In genomic region chr2:219483451-219484342, GRCh38 we compare ENCODE assay signal across 13 cellular contexts. TPM values are rescaled to one million over a fixed set of nuclear protein-coding genes. Genes with fewer than 3 reads are reported as not detected.
DNase-seq lines count a peak whose midpoint lies in the region; ATAC-seq, FAIRE-seq and TF ChIP-seq lines count a peak whose summit lies in the region.
"Had no signal": no experiment of that assay in that cellular context is flagged by ENCODE, and none has a peak within 500 bp of the region (broad histone marks: within the 10 kb centered on the region; RNA-seq: fewer than 3 reads in every experiment).

No MANE protein-coding gene starts in this region.

- H3K27ac Mint-ChIP-seq in CD4-positive, CD25-positive, alpha-beta regulatory T cell = no peak overlapping the region
- H3K27ac Mint-ChIP-seq: HFFc6 had no signal

- no peak for DNase-seq in CD4-positive, CD25-positive, alpha-beta regulatory T cell
- DNase-seq in foreskin keratinocyte (no peak), pancreas (peak in 3 of 6 donors; percentile 31 to 78 (median 59)), head of caudate nucleus (no peak)
- DNase-seq in activated CD4-positive, alpha-beta T cell treated with anti-CD3 and anti-CD28 coated beads, Interleukin-2, amount 50 U/mL, for 1 hour = no peak
- DNase-seq in stimulated activated naive CD4-positive, alpha-beta T cell treated with Interleukin-2 at 50 U/mL for 16 hours (lab: John Stamatoyannopoulos, UW) = no peak
- DNase-seq: cortex of kidney, HFFc6, NCI-H1092, uterus had no signal

- ATAC-seq in CD4-positive, CD25-positive, alpha-beta regulatory T cell (ENCODE audit: low read depth in 2 of 2) = no peak
- ATAC-seq in foreskin keratinocyte (peak; percentile 8), pancreas (peak in 3 of 4 donors; percentile 20 to 44 (median 30)), HG03159 (IDR thresholded peaks at IDR 0.05; ENCODE audit: unreplicated experiment) (no peak)

- intact Hi-C loops in pancreas (cut with DNase I) = no loop called here
- intact Hi-C loops in head of caudate nucleus (cut with DNase I) = no loop called here

- H3K9ac ChIP-seq in HUES6 (ENCODE audit: low read length) = no peak overlapping the region

- H3K36me3 ChIP-seq in CD4-positive, CD25-positive, alpha-beta regulatory T cell (ENCODE audit: control insufficient read depth, insufficient read depth, low read length) = no peaks in the 10 kb centered on the region
- H3K36me3 ChIP-seq in HUES6 (ENCODE audit: control insufficient read depth, insufficient read depth, low read length) (peaks cover 3% of the 10 kb centered on the region; the same call in 1 of the 2 replicates), pancreas (no peaks in the 10 kb centered on the region)
- H3K36me3 ChIP-seq: uterus had no signal

- peaks cover 15% of the 10 kb centered on the region for H3K4me1 ChIP-seq in CD4-positive, CD25-positive, alpha-beta regulatory T cell (ENCODE audit: control insufficient read depth, insufficient read depth, low read length, poor library complexity, severe bottlenecking)
- H3K4me1 ChIP-seq in HUES6 (ENCODE audit: control insufficient read depth, insufficient read depth, low read length) (peaks cover 35% of the 10 kb centered on the region), foreskin keratinocyte (no peaks in the 10 kb centered on the region), pancreas (peaks cover 0 to 7% (median 6%) of the 10 kb centered on the region in 3 donors)
- H3K4me1 ChIP-seq: uterus had no signal

- TF ChIP-seq CTCF in foreskin keratinocyte (conservative IDR thresholded peaks at IDR 0.05) (no peak), pancreas (IDR thresholded peaks at IDR 0.05) (no peak)

- 20 to 22% methylated on average over 43 to 58 of the region's 58 CpGs for WGBS in pancreas, 2 donors

- H3K4me3 Mint-ChIP-seq in CD4-positive, CD25-positive, alpha-beta regulatory T cell = peak overlapping the region in 3 of 4 donors; percentile 21 to 78 (median 67)
- H3K4me3 Mint-ChIP-seq: HFFc6, neural crest cell had no signal

- H3K9me3 Mint-ChIP-seq in CD4-positive, CD25-positive, alpha-beta regulatory T cell = no peaks in the 10 kb centered on the region
- H3K9me3 Mint-ChIP-seq: HFFc6, neural crest cell had no signal

- H3K4me1 Mint-ChIP-seq in CD4-positive, CD25-positive, alpha-beta regulatory T cell = peaks cover 0 to 8% (median 3%) of the 10 kb centered on the region in 4 donors
- H3K4me1 Mint-ChIP-seq: neural crest cell had no signal

- FAIRE-seq in pancreas (lab: Jason Lieb, UNC) = no peak

- H3K4me3 ChIP-seq in CD4-positive, CD25-positive, alpha-beta regulatory T cell (ENCODE audit: low read depth, low read length) = no peak overlapping the region
- peak overlapping the region; percentile 50 for H3K4me3 ChIP-seq in HUES6 (ENCODE audit: low read depth, low read length)
- peak overlapping the region in 2 of 4 donors; percentile 26 to 40 for H3K4me3 ChIP-seq in pancreas
- H3K4me3 ChIP-seq: uterus had no signal

- peaks cover 55% of the 10 kb centered on the region for H3K27me3 Mint-ChIP-seq in CD4-positive, CD25-positive, alpha-beta regulatory T cell

- H3K9me3 ChIP-seq in CD4-positive, CD25-positive, alpha-beta regulatory T cell (ENCODE audit: control insufficient read depth in 2 of 2, low read length in 2 of 2) = no peaks in the 10 kb centered on the region
- H3K9me3 ChIP-seq in HUES6 (ENCODE audit: control insufficient read depth, insufficient read depth, low read depth, low read length) = no peaks in the 10 kb centered on the region
- no peaks in the 10 kb centered on the region for H3K9me3 ChIP-seq in pancreas
- H3K9me3 ChIP-seq: uterus had no signal

- H3K27me3 ChIP-seq in CD4-positive, CD25-positive, alpha-beta regulatory T cell (ENCODE audit: control insufficient read depth, insufficient read depth, low read length) = peaks cover 4% of the 10 kb centered on the region
- peaks cover 75% of the 10 kb centered on the region for H3K27me3 ChIP-seq in HUES6 (ENCODE audit: control insufficient read depth, insufficient read depth, low read length)
- peaks cover 51% of the 10 kb centered on the region for H3K27me3 ChIP-seq in foreskin keratinocyte
- H3K27me3 ChIP-seq in pancreas = peaks cover 0 to 9% (median 0%) of the 10 kb centered on the region in 4 donors
- H3K27me3 ChIP-seq: uterus had no signal

- no peak overlapping the region for H3K27ac ChIP-seq in CD4-positive, CD25-positive, alpha-beta regulatory T cell (ENCODE audit: insufficient read depth, low read length, poor library complexity, severe bottlenecking)
- no peak overlapping the region for H3K27ac ChIP-seq in HUES6 (ENCODE audit: low read depth, low read length)
- no peak overlapping the region for H3K27ac ChIP-seq in foreskin keratinocyte
- H3K27ac ChIP-seq in pancreas = no peak overlapping the region

- no peaks in the 10 kb centered on the region for H3K36me3 Mint-ChIP-seq in CD4-positive, CD25-positive, alpha-beta regulatory T cell

RNA-seq across cellular contexts. Expression of gene GMPPA, which starts 15.0 kb away (rescaled TPM):
- total RNA-seq in CD4-positive, CD25-positive, alpha-beta regulatory T cell = 25.9 TPM
- 10 to 100 TPM; 17.2 to 35.1 (median 25.1) TPM for polyA plus RNA-seq in CD4-positive, CD25-positive, alpha-beta regulatory T cell
- 55.4 and 62.6 TPM in 2 replicates for total RNA-seq in foreskin keratinocyte
- polyA plus RNA-seq in foreskin keratinocyte = 64.7 and 74.8 TPM in 2 replicates
- total RNA-seq in pancreas = 10 to 100 TPM; 24.4 to 40.6 (median 33.6) TPM
- 10 to 100 TPM; 88.7 to 90.8 TPM for polyA plus RNA-seq in pancreas

RNA-seq across cellular contexts. Expression of gene ASIC4, which starts 30.6 kb away (rescaled TPM):
- total RNA-seq in CD4-positive, CD25-positive, alpha-beta regulatory T cell = 0.12 TPM
- not detected for polyA plus RNA-seq in CD4-positive, CD25-positive, alpha-beta regulatory T cell
- not detected in 2 replicates for total RNA-seq in foreskin keratinocyte
- not detected in 2 replicates for polyA plus RNA-seq in foreskin keratinocyte
- total RNA-seq in pancreas = under 1 TPM in 2 of 6 donors, not detected in 4; 0.04 to 0.09 TPM
- under 1 TPM; 0.27 to 0.38 TPM for polyA plus RNA-seq in pancreas

RNA-seq across cellular contexts. Expression of gene SPEG, which starts 49.1 kb away (rescaled TPM):
- total RNA-seq in CD4-positive, CD25-positive, alpha-beta regulatory T cell = 4.1 TPM
- polyA plus RNA-seq in CD4-positive, CD25-positive, alpha-beta regulatory T cell = under 1 TPM in 1 of 4 donors, not detected in 3; 0.20 TPM
- 24.9 and 32.6 TPM in 2 replicates for total RNA-seq in foreskin keratinocyte
- polyA plus RNA-seq in foreskin keratinocyte = 27.4 and 28.7 TPM in 2 replicates
- total RNA-seq in pancreas = 1 to 10 TPM; 2.6 to 4.9 (median 3.6) TPM
- polyA plus RNA-seq in pancreas = 10 to 100 TPM; 21.9 to 33.3 TPM

RNA-seq across cellular contexts. Expression of gene CHPF, which starts 59.9 kb away (rescaled TPM):
- total RNA-seq in CD4-positive, CD25-positive, alpha-beta regulatory T cell = 4.5 TPM
- polyA plus RNA-seq in CD4-positive, CD25-positive, alpha-beta regulatory T cell = 1 to 10 TPM; 3.0 to 6.6 (median 4.4) TPM
- 93.1 and 105 TPM in 2 replicates for total RNA-seq in foreskin keratinocyte
- 117 and 130 TPM in 2 replicates for polyA plus RNA-seq in foreskin keratinocyte
- 100 to 1,000 TPM in 1 of 6 donors, 10 to 100 TPM in 5; 55.1 to 105 (median 68.5) TPM for total RNA-seq in pancreas
- 10 to 100 TPM; 63.4 to 83.3 TPM for polyA plus RNA-seq in pancreas

Comparison
In these comparisons a context has a peak if more than half of its experiments do, and no peak if none do; other contexts are left out.
1. ATAC-seq: peak in foreskin keratinocyte (single experiment) and pancreas (3 of 4); none in CD4-positive, CD25-positive, alpha-beta regulatory T cell (0 of 2) and HG03159 (single experiment).